ENCODE assay signal across 22 cellular contexts in genomic region chr2:37796481-37796880, GRCh38.
DNase-seq lines count a peak whose midpoint lies in the region; ATAC-seq, FAIRE-seq and TF ChIP-seq lines count a peak whose summit lies in the region.
"Had no signal": no experiment of that assay in that cellular context is flagged by ENCODE, and none has a peak within 500 bp of the region (broad histone marks: within the 10 kb centered on the region; RNA-seq: fewer than 3 reads in every experiment).

No MANE protein-coding gene starts in this region.

- no peak overlapping the region for H3K18ac ChIP-seq in trophoblast cell (ENCODE audit: low read length)

- no peak overlapping the region for H2AK5ac ChIP-seq in trophoblast cell (ENCODE audit: low read length)

- H2BK120ac ChIP-seq in trophoblast cell (ENCODE audit: insufficient read depth, low read length, poor library complexity) = no peak overlapping the region

- peaks cover 0 to 2% (median 0%) of the 10 kb centered on the region in 3 donors for H3K4me1 Mint-ChIP-seq in T-cell

- no peak overlapping the region for H4K12ac ChIP-seq in trophoblast cell (ENCODE audit: low read depth, low read length)

- no peaks in the 10 kb centered on the region for H3K27me3 Mint-ChIP-seq in T-cell
- H3K27me3 Mint-ChIP-seq: activated CD8-positive, alpha-beta T cell treated with anti-CD3 and anti-CD28 coated beads for 36 hours; activated naive CD8-positive, alpha-beta T cell treated with anti-CD3 and anti-CD28 coated beads, Interleukin-2, amount 50 U/mL, for 24 hours had no signal

- no peak overlapping the region for H4K8ac ChIP-seq in trophoblast cell (ENCODE audit: low read depth, low read length)

- H3K79me1 ChIP-seq in trophoblast cell (ENCODE audit: low read length) = peaks cover 12% of the 10 kb centered on the region

- no peak overlapping the region for H3K23ac ChIP-seq in trophoblast cell (ENCODE audit: low read length)

- H3K4me3 Mint-ChIP-seq in T-cell = no peak overlapping the region
- H3K4me3 Mint-ChIP-seq: activated CD8-positive, alpha-beta T cell treated with anti-CD3 and anti-CD28 coated beads for 36 hours; activated naive CD8-positive, alpha-beta T cell treated with anti-CD3 and anti-CD28 coated beads, Interleukin-2, amount 50 U/mL, for 24 hours had no signal

- 86 to 88% methylated on average over 3 of the region's 4 CpGs for WGBS in gastroesophageal sphincter (ENCODE audit: low coverage in 1 of 2), 2 donors
- WGBS in trophoblast cell (ENCODE audit: extremely low coverage, insufficient coverage, insufficient read length) = no CpG with 5 or more reads among the region's 4 CpGs

- H3K4ac ChIP-seq in trophoblast cell (ENCODE audit: low read depth, low read length) = no peak overlapping the region

- POLR2A ChIA-PET in AG04450 (lab: Yijun Ruan, JAX) = interaction anchor here (1.9 kb wide), 1 partner anchor 85 kb away, joined by 6 read pairs; no protein-coding TSS in a partner anchor
- POLR2A ChIA-PET in T-cell (lab: Charles Lee) = no interaction called here

- H2BK12ac ChIP-seq in trophoblast cell (ENCODE audit: low read length) = no peak overlapping the region

- no peak for ATAC-seq in gastroesophageal sphincter
- no peak for ATAC-seq in HG03439 (IDR thresholded peaks at IDR 0.05; ENCODE audit: unreplicated experiment)
- ATAC-seq in T-cell (replicated peaks in 1 of 4) = no peak
- ATAC-seq: activated CD8-positive, alpha-beta T cell treated with anti-CD3 and anti-CD28 coated beads for 36 hours; activated naive CD8-positive, alpha-beta T cell treated with anti-CD3 and anti-CD28 coated beads, Interleukin-2, amount 50 U/mL, for 24 hours; body of pancreas had no signal

- FAIRE-seq in RCC 7860 (lab: Jason Lieb, UNC) = no peak
- FAIRE-seq: colon had no signal

- DNase-seq in AG04450 (ENCODE audit: low read depth, low spot score) (no peak), SJCRH30 (peak; percentile 79 to 91), trophoblast cell (no peak), MG63 (no peak), RCC 7860 (ENCODE audit: low spot score) (no peak), T-cell (no peak)
- DNase-seq: activated CD4-positive, CD25-positive, alpha-beta regulatory T cell treated with anti-CD3 and anti-CD28 coated beads, Interleukin-2, amount 50 U/mL, for 72 hours; activated CD8-positive, alpha-beta T cell treated with anti-CD3 and anti-CD28 coated beads for 36 hours; activated gamma-delta T cell; activated naive CD8-positive, alpha-beta T cell treated with anti-CD3 and anti-CD28 coated beads, Interleukin-2, amount 50 U/mL, for 24 hours; body of pancreas; effector memory CD4-positive, alpha-beta T cell; head of caudate nucleus; left colon; NCI-H1436 treated with DMSO at 0.1 percent for 48 hours; NCI-H510A treated with DMSO at 0.1 percent for 48 hours; upper lobe of left lung had no signal

- H3K27me3 ChIP-seq in AG04450 (ENCODE audit: control insufficient read depth, insufficient read depth, low read length) (no peaks in the 10 kb centered on the region), SJCRH30 (no peaks in the 10 kb centered on the region), gastroesophageal sphincter (no peaks in the 10 kb centered on the region), trophoblast cell (ENCODE audit: insufficient read depth, low read length) (no peaks in the 10 kb centered on the region), MG63 (no peaks in the 10 kb centered on the region)
- H3K27me3 ChIP-seq: BLaER1 treated with 17β-estradiol and CSF1 and Interleukin-3, amounts not matched to agents 10 nM and 100 nM; body of pancreas; upper lobe of left lung had no signal

- H2BK5ac ChIP-seq in trophoblast cell (ENCODE audit: low read depth, low read length, poor library complexity) = no peak overlapping the region

- H3K9ac ChIP-seq in trophoblast cell (ENCODE audit: low read length) = no peak overlapping the region
- H3K9ac ChIP-seq: BLaER1 treated with 17β-estradiol and CSF1 and Interleukin-3, amounts not matched to agents 10 nM and 100 nM had no signal

- H3K9me3 ChIP-seq in AG04450 (ENCODE audit: control insufficient read depth, insufficient read depth, low read length) = no peaks in the 10 kb centered on the region
- peaks cover 4% of the 10 kb centered on the region; the same call in 1 of the 2 replicates for H3K9me3 ChIP-seq in SJCRH30 (replicated peaks)
- H3K9me3 ChIP-seq in gastroesophageal sphincter = no peaks in the 10 kb centered on the region
- no peaks in the 10 kb centered on the region for H3K9me3 ChIP-seq in trophoblast cell (ENCODE audit: insufficient read depth, low read depth, low read length)
- no peaks in the 10 kb centered on the region for H3K9me3 ChIP-seq in MG63
- H3K9me3 ChIP-seq: body of pancreas, HAP-1, upper lobe of left lung had no signal

- no peak overlapping the region for H3K4me2 ChIP-seq in trophoblast cell (ENCODE audit: low read length)

- H4K91ac ChIP-seq in trophoblast cell (ENCODE audit: low read depth, low read length) = peak overlapping the region; percentile 2

- H3K27ac ChIP-seq in AG04450 (ENCODE audit: low read depth, low read length) (peak overlapping the region; percentile 80), SJCRH30 (peak overlapping the region; percentile 95), gastroesophageal sphincter (peak overlapping the region in 3 of 4 donors; percentile 35 to 58 (median 42)), trophoblast cell (ENCODE audit: low read depth, low read length) (no peak overlapping the region)
- H3K27ac ChIP-seq: BLaER1 treated with 17β-estradiol and CSF1 and Interleukin-3, amounts not matched to agents 10 nM and 100 nM; body of pancreas; upper lobe of left lung had no signal

- H3K9me3 Mint-ChIP-seq in T-cell = no peaks in the 10 kb centered on the region
- H3K9me3 Mint-ChIP-seq: activated CD8-positive, alpha-beta T cell treated with anti-CD3 and anti-CD28 coated beads for 36 hours; activated naive CD8-positive, alpha-beta T cell treated with anti-CD3 and anti-CD28 coated beads, Interleukin-2, amount 50 U/mL, for 24 hours had no signal

- H3K4me3 ChIP-seq in AG04450 (ENCODE audit: low read depth, low read length) (no peak overlapping the region), SJCRH30 (peak overlapping the region; percentile 19), gastroesophageal sphincter (no peak overlapping the region), trophoblast cell (ENCODE audit: low read depth, low read length) (no peak overlapping the region), MG63 (no peak overlapping the region)
- H3K4me3 ChIP-seq: BLaER1 treated with 17β-estradiol and CSF1 and Interleukin-3, amounts not matched to agents 10 nM and 100 nM; body of pancreas; HAP-1; upper lobe of left lung had no signal

- H3K27ac Mint-ChIP-seq in T-cell = no peak overlapping the region
- H3K27ac Mint-ChIP-seq: activated CD8-positive, alpha-beta T cell treated with anti-CD3 and anti-CD28 coated beads for 36 hours had no signal

- no peak for TF ChIP-seq POLR2A in gastroesophageal sphincter (IDR thresholded peaks at IDR 0.05)

- H3K4me1 ChIP-seq in SJCRH30 = peaks cover 68% of the 10 kb centered on the region
- peaks cover 0 to 62% (median 5%) of the 10 kb centered on the region in 3 donors for H3K4me1 ChIP-seq in gastroesophageal sphincter
- peaks cover 5 to 20% of the 10 kb centered on the region in 2 experiments for H3K4me1 ChIP-seq in trophoblast cell (ENCODE audit: control insufficient read depth in 1 of 2, insufficient read depth in 2 of 2, low read length in 2 of 2)
- H3K4me1 ChIP-seq: body of pancreas had no signal

- H2AFZ ChIP-seq in trophoblast cell (ENCODE audit: insufficient read depth, low read length, poor library complexity) = no peak overlapping the region

- CTCF ChIA-PET in AG04450 (lab: Charles Lee) = interaction anchor here (1.4 kb wide), 2 partner anchors 36 to 81 kb away, joined by 4 read pairs; no protein-coding TSS in a partner anchor
- CTCF ChIA-PET in T-cell (lab: Charles Lee) = no interaction called here

- H3K36me3 ChIP-seq in SJCRH30 = no peaks in the 10 kb centered on the region
- H3K36me3 ChIP-seq in gastroesophageal sphincter = no peaks in the 10 kb centered on the region
- H3K36me3 ChIP-seq in trophoblast cell (ENCODE audit: control insufficient read depth in 1 of 2, insufficient read depth in 2 of 2, low read length in 2 of 2) = no peaks in the 10 kb centered on the region
- H3K36me3 ChIP-seq in MG63 = no peaks in the 10 kb centered on the region; the same call in 1 of the 2 replicates
- H3K36me3 ChIP-seq: BLaER1 treated with 17β-estradiol and CSF1 and Interleukin-3, amounts not matched to agents 10 nM and 100 nM; HAP-1; upper lobe of left lung had no signal

- no peak overlapping the region for H3K14ac ChIP-seq in trophoblast cell (ENCODE audit: low read length)

- TF ChIP-seq CTCF in AG04450 (IDR thresholded peaks at IDR 0.05; ENCODE audit: low read depth, low read length) (no peak), gastroesophageal sphincter (IDR thresholded peaks at IDR 0.05) (no peak)

- H3K79me2 ChIP-seq in trophoblast cell (ENCODE audit: control insufficient read depth, insufficient read depth, low read length, poor library complexity) = no peaks in the 10 kb centered on the region

- H3K36me3 Mint-ChIP-seq in T-cell = no peaks in the 10 kb centered on the region

- TF ChIP-seq EP300 in gastroesophageal sphincter (IDR thresholded peaks at IDR 0.05) = no peak

Comparison
In these comparisons a context has a peak if more than half of its experiments do, and no peak if none do; other contexts are left out.
1. DNase-seq: peak in SJCRH30 (2 of 2); none in AG04450 (single experiment), trophoblast cell (0 of 2), MG63 (single experiment), RCC 7860 (single experiment) and T-cell (0 of 34).